10 cellular contexts compared by ENCODE assay signal in the genomic region with DNA sequence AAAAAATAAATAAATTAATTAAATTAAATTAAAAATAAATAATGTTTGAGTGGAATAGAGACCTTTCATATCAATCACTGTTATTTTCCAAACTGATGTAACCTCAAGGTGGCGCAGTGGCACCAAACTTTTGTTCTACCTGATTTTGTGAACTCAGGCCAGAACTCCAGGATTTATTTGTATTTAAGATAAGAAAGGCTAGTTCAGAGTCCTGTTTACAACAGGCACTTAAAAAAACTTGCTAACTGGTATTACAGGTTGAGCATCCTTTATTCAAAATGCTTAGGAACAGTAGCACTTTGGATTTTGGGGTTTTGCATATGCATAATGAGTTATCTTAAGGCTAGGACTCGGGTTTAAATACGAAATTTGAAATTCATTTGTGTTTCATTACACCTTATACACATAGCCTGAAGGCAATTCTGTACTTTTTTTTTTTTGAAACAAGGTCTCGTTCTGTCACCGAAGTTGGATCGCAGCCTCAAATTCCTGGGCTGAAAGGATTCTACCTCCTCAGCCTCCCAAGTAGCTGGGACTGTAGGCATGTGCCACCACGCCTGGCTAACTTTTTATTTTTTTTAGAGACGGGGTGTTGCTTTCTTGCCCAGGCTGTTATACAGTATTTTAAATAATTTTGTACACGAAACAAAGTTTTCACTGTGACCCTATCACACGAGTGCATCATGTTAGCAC. TPM values are rescaled to one million over a fixed set of nuclear protein-coding genes. Genes with fewer than 3 reads are reported as not detected.
A peak's percentile ranks its signal among the peaks of the same experiment; 100 is the strongest.
DNase-seq lines count a peak whose midpoint lies in the region; ATAC-seq and TF ChIP-seq lines count a peak whose summit lies in the region.
"Had no signal": no experiment of that assay in that cellular context is flagged by ENCODE, and none has a peak within 500 bp of the region (broad histone marks: within the 10 kb centered on the region; RNA-seq: fewer than 3 reads in every experiment).

No MANE protein-coding gene starts in this region.

- H3K27me3 ChIP-seq in esophagus squamous epithelium: no peaks in the 10 kb centered on the region
- H3K27me3 ChIP-seq in stomach: no peaks in the 10 kb centered on the region
- H3K27me3 ChIP-seq in MG63: no peaks in the 10 kb centered on the region

- TF ChIP-seq EP300 in stomach (IDR thresholded peaks at IDR 0.05): no peak

- H3K4me3 ChIP-seq in esophagus squamous epithelium: no peak overlapping the region
- no peak overlapping the region for H3K4me3 ChIP-seq in stomach
- no peak overlapping the region for H3K4me3 ChIP-seq in MG63

- peaks cover 0 to 50% (median 0%) of the 10 kb centered on the region in 3 donors for H3K4me1 ChIP-seq in esophagus squamous epithelium
- peaks cover 31 to 94% (median 62%) of the 10 kb centered on the region in 4 donors for H3K4me1 ChIP-seq in stomach

- peak overlapping the region; percentile 28 for H3K27ac Mint-ChIP-seq in activated naive CD8-positive, alpha-beta T cell
- no peak overlapping the region for H3K27ac Mint-ChIP-seq in activated naive CD8-positive, alpha-beta T cell treated with anti-CD3 and anti-CD28 coated beads for 36 hours

- H3K36me3 Mint-ChIP-seq in activated naive CD8-positive, alpha-beta T cell: no peaks in the 10 kb centered on the region
- peaks cover 20% of the 10 kb centered on the region for H3K36me3 Mint-ChIP-seq in activated naive CD8-positive, alpha-beta T cell treated with anti-CD3 and anti-CD28 coated beads for 36 hours

- no peaks in the 10 kb centered on the region for H3K9me3 ChIP-seq in esophagus squamous epithelium
- no peaks in the 10 kb centered on the region for H3K9me3 ChIP-seq in stomach
- no peaks in the 10 kb centered on the region for H3K9me3 ChIP-seq in MG63

- peak overlapping the region in 1 of 4 donors; percentile 1 for H3K27ac ChIP-seq in esophagus squamous epithelium
- H3K27ac ChIP-seq in stomach: peak overlapping the region in 4 of 5 donors; percentile 1 to 36 (median 26)

- H3K4me3 Mint-ChIP-seq in activated naive CD8-positive, alpha-beta T cell: no peak overlapping the region
- H3K4me3 Mint-ChIP-seq in activated naive CD8-positive, alpha-beta T cell treated with anti-CD3 and anti-CD28 coated beads for 36 hours: no peak overlapping the region

- no peak for DNase-seq in activated naive CD8-positive, alpha-beta T cell treated with anti-CD3 and anti-CD28 coated beads for 36 hours
- DNase-seq in OCI-M1 (lab: John Stamatoyannopoulos, UW): peak; percentile 18
- no peak for DNase-seq in esophagus squamous epithelium (lab: John Stamatoyannopoulos, UW)
- peak; percentile 68 for DNase-seq in stomach
- DNase-seq in MG63: no peak
- DNase-seq: NCI-H345 had no signal

- peaks cover 72% of the 10 kb centered on the region for H3K4me1 Mint-ChIP-seq in activated naive CD8-positive, alpha-beta T cell (ENCODE audit: low read depth)
- H3K4me1 Mint-ChIP-seq in activated naive CD8-positive, alpha-beta T cell treated with anti-CD3 and anti-CD28 coated beads for 36 hours: peaks cover 45% of the 10 kb centered on the region

- 37 to 52% methylated on average over 10 of the region's 10 CpGs for WGBS in esophagus squamous epithelium, 2 donors
- 35 to 59% (median 49%) methylated on average over 10 of the region's 10 CpGs for WGBS in stomach, 5 donors

- TF ChIP-seq POLR2A in esophagus squamous epithelium (IDR thresholded peaks at IDR 0.05) (no peak), stomach (IDR thresholded peaks at IDR 0.05) (no peak)

- H3K27me3 Mint-ChIP-seq in activated naive CD8-positive, alpha-beta T cell: no peaks in the 10 kb centered on the region
- H3K27me3 Mint-ChIP-seq in activated naive CD8-positive, alpha-beta T cell treated with anti-CD3 and anti-CD28 coated beads for 36 hours: no peaks in the 10 kb centered on the region

- no peak for ATAC-seq in GM18870 (IDR thresholded peaks at IDR 0.05; ENCODE audit: unreplicated experiment)
- ATAC-seq in HG02759 (IDR thresholded peaks at IDR 0.05; ENCODE audit: unreplicated experiment): no peak

- peaks cover 0 to 18% (median 0%) of the 10 kb centered on the region in 3 donors for H3K36me3 ChIP-seq in esophagus squamous epithelium
- H3K36me3 ChIP-seq in stomach: peaks cover 0 to 22% (median 18%) of the 10 kb centered on the region in 4 donors
- no peaks in the 10 kb centered on the region; the same call in 1 of the 2 replicates for H3K36me3 ChIP-seq in MG63

- no peaks in the 10 kb centered on the region for H3K9me3 Mint-ChIP-seq in activated naive CD8-positive, alpha-beta T cell (ENCODE audit: low read depth)
- H3K9me3 Mint-ChIP-seq in activated naive CD8-positive, alpha-beta T cell treated with anti-CD3 and anti-CD28 coated beads for 36 hours: no peaks in the 10 kb centered on the region

- intact Hi-C loops in esophagus squamous epithelium (cut with DNase I) (loop anchor here (10.0 kb wide), 1 partner anchor 103 kb away; a partner anchor contains a TSS), stomach (cut with DNase I; ENCODE audit: low total_unique reads) (no loop called here)

- TF ChIP-seq CTCF in esophagus squamous epithelium (IDR thresholded peaks at IDR 0.05): peak; percentile 22 to 56 (median 48)
- peak in 3 of 7 experiments; percentile 51 to 62 (median 53) for TF ChIP-seq CTCF in stomach (IDR thresholded peaks at IDR 0.05)

RNA-seq across cellular contexts. Expression of a gene that starts 32.4 kb away (rescaled TPM):
- total RNA-seq in activated naive CD8-positive, alpha-beta T cell treated with anti-CD3 and anti-CD28 coated beads for 36 hours: 100 to 1,000 TPM; 109 to 119 TPM
- total RNA-seq in esophagus squamous epithelium (10 to 100 TPM; 30.6 to 46.5 (median 33.5) TPM), stomach (10 to 100 TPM; 33.0 to 68.1 (median 57.8) TPM)
- 10 to 100 TPM; 23.0 to 27.0 (median 26.3) TPM for polyA plus RNA-seq in stomach
- 34.1 and 45.4 TPM in 2 replicates for total RNA-seq in MG63 (2014; rRNA removed; shearing (Covaris generic); ENCODE audit: low replicate concordance)

RNA-seq across cellular contexts. Expression of a gene that starts 34.9 kb away (rescaled TPM):
- total RNA-seq in activated naive CD8-positive, alpha-beta T cell treated with anti-CD3 and anti-CD28 coated beads for 36 hours: 1 to 10 TPM; 5.5 to 6.5 TPM
- 10 to 100 TPM; 23.3 to 64.3 (median 55.6) TPM for total RNA-seq in esophagus squamous epithelium
- 100 to 1,000 TPM in 2 of 5 donors, 10 to 100 TPM in 3; 25.7 to 174 (median 30.1) TPM for total RNA-seq in stomach
- polyA plus RNA-seq in stomach: 10 to 100 TPM in 2 of 3 donors, 1 to 10 TPM in 1; 9.0 to 58.3 (median 26.2) TPM
- 8.0 and 9.6 TPM in 2 replicates for total RNA-seq in MG63 (2014; rRNA removed; shearing (Covaris generic); ENCODE audit: low replicate concordance)

RNA-seq across cellular contexts. Expression of a gene that starts 51.7 kb away (rescaled TPM):
- total RNA-seq in activated naive CD8-positive, alpha-beta T cell treated with anti-CD3 and anti-CD28 coated beads for 36 hours: not detected
- not detected for total RNA-seq in esophagus squamous epithelium
- total RNA-seq in stomach: under 1 TPM in 1 of 5 donors, not detected in 4; 0.73 TPM
- not detected for polyA plus RNA-seq in stomach
- total RNA-seq in MG63 (2014; rRNA removed; shearing (Covaris generic); ENCODE audit: low replicate concordance): not detected in 2 replicates
- total RNA-seq: pulmonary artery endothelial cell had no signal

Comparison
In these comparisons a context has a peak if more than half of its experiments do, and no peak if none do; other contexts are left out.
1. DNase-seq: peak in OCI-M1 (single experiment) and stomach (single experiment); none in activated naive CD8-positive, alpha-beta T cell treated with anti-CD3 and anti-CD28 coated beads for 36 hours (single experiment), esophagus squamous epithelium (single experiment) and MG63 (single experiment).